18 cellular contexts compared by ENCODE assay signal in the genomic region with DNA sequence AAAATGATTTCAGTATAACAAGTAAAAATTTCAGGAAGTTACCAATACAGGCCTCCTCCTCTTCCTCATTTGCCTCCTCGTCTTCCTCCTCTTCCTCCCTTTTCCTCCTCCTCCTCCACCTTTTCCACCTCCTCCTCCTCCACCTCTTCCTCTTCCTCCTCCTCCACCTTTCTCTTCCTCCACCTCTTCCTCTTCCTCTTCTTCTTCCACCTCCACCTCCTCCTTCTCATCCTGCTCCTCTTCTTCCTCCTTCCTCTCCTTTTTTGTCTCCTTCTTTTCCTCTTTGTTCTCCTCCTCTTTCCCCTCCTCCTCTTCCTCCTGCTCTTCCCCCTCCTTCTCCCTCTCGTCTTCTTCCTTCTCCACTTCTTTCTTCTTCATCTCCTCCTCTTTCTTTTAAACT.
DNase-seq lines count a peak whose midpoint lies in the region; ATAC-seq and TF ChIP-seq lines count a peak whose summit lies in the region.
"Had no signal": no experiment of that assay in that cellular context is flagged by ENCODE, and none has a peak within 500 bp of the region (broad histone marks: within the 10 kb centered on the region; RNA-seq: fewer than 3 reads in every experiment).

No MANE protein-coding gene starts in this region.

- H3K4me2 ChIP-seq in DND-41 (ENCODE audit: insufficient read depth, low read length), result no peak overlapping the region

- H3K4me3 ChIP-seq in DND-41 (ENCODE audit: low read depth in 1 of 2, low read length in 2 of 2), result no peak overlapping the region
- H3K4me3 ChIP-seq: BLaER1 treated with 17β-estradiol and CSF1 and Interleukin-3, amounts not matched to agents 10 nM and 100 nM had no signal

- peaks cover 10% of the 10 kb centered on the region for H3K9me3 ChIP-seq in DND-41 (ENCODE audit: insufficient read depth, low read length, severe bottlenecking)
- no peaks in the 10 kb centered on the region for H3K9me3 ChIP-seq in T-helper 17 cell (ENCODE audit: control insufficient read depth, low read length, poor library complexity, severe bottlenecking)

- DNase-seq in activated CD8-positive, alpha-beta memory T cell treated with anti-CD3 and anti-CD28 coated beads, Interleukin-2, amount 10 ng/mL, durations not matched to agents 7 days and 5 days, result no peak
- DNase-seq in activated CD8-positive, alpha-beta memory T cell treated with anti-CD3 and anti-CD28 coated beads, Interleukin-2, amount 50 U/mL, for 4 hours, result no peak
- DNase-seq in DND-41 (no peak), T-helper 17 cell (no peak), SHP77 (lab: John Stamatoyannopoulos, UW) (no peak)
- DNase-seq in stimulated activated effector memory CD8-positive, alpha-beta T cell treated with anti-CD3 and anti-CD28 coated beads, Interleukin-12 subunit alpha, Interleukin-12 subunit beta, amount 100 ng/mL, for 72 hours (ENCODE audit: low spot score in 2 of 2), result no peak
- DNase-seq: CD8-positive, alpha-beta memory T cell; COR-L47; DMS 273 treated with DMSO at 0.1 percent for 48 hours; DMS53; GDM1; GOT3; H7; IMR-90 had no signal

- CTCF ChIA-PET in activated CD8-positive, alpha-beta memory T cell treated with anti-CD3 and anti-CD28 coated beads, Interleukin-2, amount 10 ng/mL, durations not matched to agents 7 days and 5 days (lab: Charles Lee), result interaction anchor here (1.1 kb wide), 2 partner anchors 11 to 12 kb away, joined by 3 to 4 read pairs; no protein-coding TSS in a partner anchor

- H3K36me3 Mint-ChIP-seq in activated CD8-positive, alpha-beta memory T cell treated with anti-CD3 and anti-CD28 coated beads, Interleukin-2, amount 10 ng/mL, durations not matched to agents 7 days and 5 days, result peaks cover 46% of the 10 kb centered on the region
- no peaks in the 10 kb centered on the region for H3K36me3 Mint-ChIP-seq in T-helper 17 cell (ENCODE audit: low read depth)
- H3K36me3 Mint-ChIP-seq in stimulated activated effector memory CD8-positive, alpha-beta T cell treated with anti-CD3 and anti-CD28 coated beads, Interleukin-12 subunit alpha, Interleukin-12 subunit beta, amount 100 ng/mL, for 72 hours, result peaks cover 13% of the 10 kb centered on the region

- H2AFZ ChIP-seq in DND-41 (ENCODE audit: low read depth, low read length), result 0 out of 2 replicates have a peak overlapping the region, but pooled peaks have one; percentile 10

- H3K79me2 ChIP-seq in DND-41 (ENCODE audit: insufficient read depth, low read length), result no peaks in the 10 kb centered on the region

- H3K27ac ChIP-seq in DND-41 (ENCODE audit: low read length), result peak overlapping the region; percentile 97

- no peaks in the 10 kb centered on the region for H3K36me3 ChIP-seq in DND-41 (ENCODE audit: insufficient read depth, low read length)
- H3K36me3 ChIP-seq: BLaER1 treated with 17β-estradiol and CSF1 and Interleukin-3, amounts not matched to agents 10 nM and 100 nM had no signal

- H3K27me3 Mint-ChIP-seq in activated CD8-positive, alpha-beta memory T cell treated with anti-CD3 and anti-CD28 coated beads, Interleukin-2, amount 10 ng/mL, durations not matched to agents 7 days and 5 days, result peaks cover 4% of the 10 kb centered on the region
- no peaks in the 10 kb centered on the region for H3K27me3 Mint-ChIP-seq in T-helper 17 cell
- H3K27me3 Mint-ChIP-seq: B cell; CD8-positive, alpha-beta memory T cell had no signal

- no peak overlapping the region for H3K4me3 Mint-ChIP-seq in activated CD8-positive, alpha-beta memory T cell treated with anti-CD3 and anti-CD28 coated beads, Interleukin-2, amount 10 ng/mL, durations not matched to agents 7 days and 5 days
- no peak overlapping the region for H3K4me3 Mint-ChIP-seq in T-helper 17 cell
- H3K4me3 Mint-ChIP-seq in stimulated activated effector memory CD8-positive, alpha-beta T cell treated with anti-CD3 and anti-CD28 coated beads, Interleukin-12 subunit alpha, Interleukin-12 subunit beta, amount 100 ng/mL, for 72 hours, result no peak overlapping the region
- H3K4me3 Mint-ChIP-seq: B cell had no signal

- no peaks in the 10 kb centered on the region for H3K27me3 ChIP-seq in DND-41 (ENCODE audit: insufficient read depth, low read length, poor library complexity)
- H3K27me3 ChIP-seq: BLaER1 treated with 17β-estradiol and CSF1 and Interleukin-3, amounts not matched to agents 10 nM and 100 nM had no signal

- peaks cover 75% of the 10 kb centered on the region for H3K4me1 Mint-ChIP-seq in activated CD8-positive, alpha-beta memory T cell treated with anti-CD3 and anti-CD28 coated beads, Interleukin-2, amount 10 ng/mL, durations not matched to agents 7 days and 5 days
- peaks cover 31% of the 10 kb centered on the region for H3K4me1 Mint-ChIP-seq in T-helper 17 cell
- H3K4me1 Mint-ChIP-seq in stimulated activated effector memory CD8-positive, alpha-beta T cell treated with anti-CD3 and anti-CD28 coated beads, Interleukin-12 subunit alpha, Interleukin-12 subunit beta, amount 100 ng/mL, for 72 hours, result peaks cover 56% of the 10 kb centered on the region

- peaks cover 50% of the 10 kb centered on the region for H3K4me1 ChIP-seq in DND-41 (ENCODE audit: insufficient read depth, low read length)

- peak overlapping the region; percentile 24 for H3K27ac Mint-ChIP-seq in activated CD8-positive, alpha-beta memory T cell treated with anti-CD3 and anti-CD28 coated beads, Interleukin-2, amount 10 ng/mL, durations not matched to agents 7 days and 5 days
- peak overlapping the region; percentile 0 for H3K27ac Mint-ChIP-seq in T-helper 17 cell
- H3K27ac Mint-ChIP-seq in stimulated activated effector memory CD8-positive, alpha-beta T cell treated with anti-CD3 and anti-CD28 coated beads, Interleukin-12 subunit alpha, Interleukin-12 subunit beta, amount 100 ng/mL, for 72 hours, result peak overlapping the region; percentile 96
- H3K27ac Mint-ChIP-seq: B cell had no signal

- H3K9ac ChIP-seq in DND-41 (ENCODE audit: low read depth, low read length), result no peak overlapping the region
- H3K9ac ChIP-seq: BLaER1 treated with 17β-estradiol and CSF1 and Interleukin-3, amounts not matched to agents 10 nM and 100 nM had no signal

- no peak for TF ChIP-seq CTCF in DND-41 (IDR thresholded peaks at IDR 0.05; ENCODE audit: borderline replicate concordance, extremely low read depth, low read length, poor library complexity, severe bottlenecking)

- H4K20me1 ChIP-seq in DND-41 (ENCODE audit: insufficient read depth, low read length), result no peaks in the 10 kb centered on the region
- H4K20me1 ChIP-seq: BLaER1 treated with 17β-estradiol and CSF1 and Interleukin-3, amounts not matched to agents 10 nM and 100 nM had no signal

- peaks cover 22% of the 10 kb centered on the region for H3K9me3 Mint-ChIP-seq in activated CD8-positive, alpha-beta memory T cell treated with anti-CD3 and anti-CD28 coated beads, Interleukin-2, amount 10 ng/mL, durations not matched to agents 7 days and 5 days (ENCODE audit: low read depth)
- H3K9me3 Mint-ChIP-seq in stimulated activated effector memory CD8-positive, alpha-beta T cell treated with anti-CD3 and anti-CD28 coated beads, Interleukin-12 subunit alpha, Interleukin-12 subunit beta, amount 100 ng/mL, for 72 hours, result peaks cover 11% of the 10 kb centered on the region

- no peak for ATAC-seq in activated CD8-positive, alpha-beta memory T cell treated with anti-CD3 and anti-CD28 coated beads, Interleukin-2, amount 10 ng/mL, durations not matched to agents 7 days and 5 days
- no peak for ATAC-seq in DND-41 (ENCODE audit: insufficient read depth, low read depth)
- ATAC-seq in T-helper 17 cell, result no peak
- ATAC-seq in stimulated activated effector memory CD8-positive, alpha-beta T cell treated with anti-CD3 and anti-CD28 coated beads, Interleukin-12 subunit alpha, Interleukin-12 subunit beta, amount 100 ng/mL, for 72 hours, result no peak
- ATAC-seq in GM19328 (IDR thresholded peaks at IDR 0.05; ENCODE audit: unreplicated experiment), result no peak
- ATAC-seq: HCT116 had no signal

Comparison
In these comparisons a context has a peak if more than half of its experiments do, and no peak if none do; other contexts are left out.
1. H3K27ac Mint-ChIP-seq: peak in every context shown above with its lines; median percentile 96 in stimulated activated effector memory CD8-positive, alpha-beta T cell treated with anti-CD3 and anti-CD28 coated beads, Interleukin-12 subunit alpha, Interleukin-12 subunit beta, amount 100 ng/mL, for 72 hours; 24 in activated CD8-positive, alpha-beta memory T cell treated with anti-CD3 and anti-CD28 coated beads, Interleukin-2, amount 10 ng/mL, durations not matched to agents 7 days and 5 days; 0 in T-helper 17 cell.